Comparison of ENCODE assay signal across 10 cellular contexts in the genomic region with DNA sequence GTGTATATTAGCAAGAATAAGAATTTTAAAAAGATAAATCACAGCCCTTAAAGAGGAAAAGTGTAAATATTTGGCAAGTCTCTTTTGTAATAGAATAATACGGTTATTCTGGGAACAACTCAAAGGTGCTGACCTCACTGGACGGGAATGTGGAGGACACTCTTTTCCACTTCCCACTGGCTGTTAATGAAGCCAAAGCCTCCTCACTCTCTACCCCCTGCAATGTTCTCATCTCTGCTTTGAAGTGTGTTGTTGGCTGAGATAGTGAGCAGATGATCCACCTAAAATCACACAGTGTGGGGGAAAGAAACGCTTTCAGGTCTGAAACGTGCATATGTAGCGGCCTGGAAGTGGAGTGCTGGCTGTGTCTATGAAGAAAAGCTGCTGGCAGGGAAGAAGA. TPM values are rescaled to one million over a fixed set of nuclear protein-coding genes. Genes with fewer than 3 reads are reported as not detected.
DNase-seq lines count a peak whose midpoint lies in the region; ATAC-seq, FAIRE-seq and TF ChIP-seq lines count a peak whose summit lies in the region.
"Had no signal": no experiment of that assay in that cellular context is flagged by ENCODE, and none has a peak within 500 bp of the region (broad histone marks: within the 10 kb centered on the region; RNA-seq: fewer than 3 reads in every experiment).

No MANE protein-coding gene starts in this region.

- H3K79me2 ChIP-seq in SK-N-SH (ENCODE audit: insufficient read depth) (no peaks in the 10 kb centered on the region), H9 (ENCODE audit: insufficient read depth, low read length) (no peaks in the 10 kb centered on the region)

- H3K4me1 Mint-ChIP-seq in progenitor cell of endocrine pancreas (ENCODE audit: low read depth): peaks cover 24% of the 10 kb centered on the region
- H3K4me1 Mint-ChIP-seq in H9: peaks cover 37 to 53% of the 10 kb centered on the region in 2 experiments

- H3K4me1 ChIP-seq in SK-N-SH (ENCODE audit: control insufficient read depth in 1 of 2, insufficient read depth in 2 of 2, low read depth in 1 of 2, low read length in 1 of 2): peaks cover 0 to 37% of the 10 kb centered on the region in 2 experiments; a peak in 2 of 4 replicates
- H3K4me1 ChIP-seq in H9 (ENCODE audit: insufficient read depth, low read length): peaks cover 2% of the 10 kb centered on the region; the same call in 1 of the 2 replicates

- H3K27ac Mint-ChIP-seq in progenitor cell of endocrine pancreas: peak overlapping the region; percentile 87
- peak overlapping the region in 1 of 3 experiments; percentile 89; a peak in 3 of 7 replicates for H3K27ac Mint-ChIP-seq in H9

- TF ChIP-seq POLR2A in H54 (IDR thresholded peaks at IDR 0.05; ENCODE audit: low read depth, low read length): no peak

- H4K91ac ChIP-seq in H9 (ENCODE audit: insufficient read length, low read depth, low read length): no peak overlapping the region

- no peaks in the 10 kb centered on the region for H3K27me3 Mint-ChIP-seq in progenitor cell of endocrine pancreas
- H3K27me3 Mint-ChIP-seq in H9 (ENCODE audit: low read depth): peaks cover 21% of the 10 kb centered on the region

- no peak overlapping the region for H3K18ac ChIP-seq in H9 (ENCODE audit: insufficient read length, low read depth, low read length)

- no peak overlapping the region for H4K5ac ChIP-seq in H9 (ENCODE audit: insufficient read length, low read depth, low read length)

- H3K9me2 ChIP-seq in SK-N-SH: no peaks in the 10 kb centered on the region

- CTCF ChIA-PET in SK-N-SH (lab: Yijun Ruan, JAX): no interaction called here

- H3K9me3 Mint-ChIP-seq in progenitor cell of endocrine pancreas (ENCODE audit: low read depth): no peaks in the 10 kb centered on the region
- H3K9me3 Mint-ChIP-seq in H9: no peaks in the 10 kb centered on the region

- H2BK15ac ChIP-seq in H9 (ENCODE audit: low read depth, low read length): no peak overlapping the region

- FAIRE-seq in H54 (lab: Jason Lieb, UNC): no peak

- H3K4me3 Mint-ChIP-seq in progenitor cell of endocrine pancreas (ENCODE audit: low read depth) (no peak overlapping the region), H9 (no peak overlapping the region)

- H4K20me1 ChIP-seq in SK-N-SH (ENCODE audit: insufficient read depth) (no peaks in the 10 kb centered on the region), H9 (ENCODE audit: control insufficient read depth, insufficient read depth, insufficient read length) (no peaks in the 10 kb centered on the region)

- no peak overlapping the region for H2AK5ac ChIP-seq in H9 (ENCODE audit: insufficient read length, low read length)

- H3T11ph ChIP-seq in H9 (ENCODE audit: low read length): no peak overlapping the region

- no peak overlapping the region for H2BK20ac ChIP-seq in H9 (ENCODE audit: low read depth, low read length, poor library complexity, severe bottlenecking)

- H2BK5ac ChIP-seq in H9 (ENCODE audit: insufficient read length, low read length): no peak overlapping the region

- H3K4me2 ChIP-seq in SK-N-SH (peak overlapping the region; percentile 55), H9 (ENCODE audit: insufficient read depth, insufficient read length, low read length) (no peak overlapping the region)

- H2BK12ac ChIP-seq in H9 (ENCODE audit: insufficient read length, low read depth, low read length): no peak overlapping the region

- ATAC-seq in HG02759 (IDR thresholded peaks at IDR 0.05; ENCODE audit: unreplicated experiment) (no peak), HG02571 (IDR thresholded peaks at IDR 0.05; ENCODE audit: unreplicated experiment) (no peak)

- H3K4ac ChIP-seq in H9 (ENCODE audit: low read depth, low read length): no peak overlapping the region

- POLR2A ChIA-PET in SK-N-SH (lab: Yijun Ruan, JAX): no interaction called here

- peaks cover 38% of the 10 kb centered on the region for H3F3A ChIP-seq in SK-N-SH (replicated peaks; ENCODE audit: insufficient read depth)

- H3K23me2 ChIP-seq in H9 (ENCODE audit: insufficient read length, low read depth, low read length, poor library complexity, severe bottlenecking): no peaks in the 10 kb centered on the region

- H4K8ac ChIP-seq in H9 (replicated peaks; ENCODE audit: insufficient read length, low read depth, low read length): no peak overlapping the region

- WGBS in SK-N-SH (ENCODE audit: low lambda C conversion rate): 42% methylated on average over 5 of the region's 5 CpGs
- no CpG with 5 or more reads among the region's 5 CpGs for WGBS in H9 (ENCODE audit: extremely low coverage, insufficient read length, low lambda C conversion rate)

- H3K27ac ChIP-seq in SK-N-SH (ENCODE audit: low read depth in 2 of 2, low read length in 1 of 2) (peak overlapping the region; percentile 34 to 78; a peak in 3 of 4 replicates), H9 (ENCODE audit: insufficient read length, low read depth, low read length) (no peak overlapping the region)

- peak in 1 of 2 experiments; percentile 47; a peak in 1 of 4 replicates for TF ChIP-seq EP300 in SK-N-SH (IDR thresholded peaks at IDR 0.05; ENCODE audit: borderline replicate concordance in 1 of 2, low read depth in 1 of 2, low read length in 1 of 2)

- TF ChIP-seq CTCF in SK-N-SH (IDR thresholded peaks at IDR 0.05): no peak
- no peak for TF ChIP-seq CTCF in fibroblast of villous mesenchyme (IDR thresholded peaks at IDR 0.05; ENCODE audit: insufficient read depth, low read depth, low read length)
- TF ChIP-seq CTCF in progenitor cell of endocrine pancreas (IDR thresholded peaks at IDR 0.05; ENCODE audit: unreplicated experiment): no peak
- no peak for TF ChIP-seq CTCF in H9 (conservative IDR thresholded peaks at IDR 0.05)

- H3K36me3 Mint-ChIP-seq in progenitor cell of endocrine pancreas (ENCODE audit: insufficient read depth) (peaks cover 33% of the 10 kb centered on the region), H9 (ENCODE audit: insufficient read depth in 1 of 3, low read depth in 3 of 3) (peaks cover 14 to 57% (median 32%) of the 10 kb centered on the region in 3 experiments; a peak in 6 of 7 replicates)

- H3K9ac ChIP-seq in SK-N-SH: peak overlapping the region; percentile 44; the same call in 1 of the 2 replicates
- H3K9ac ChIP-seq in H9 (ENCODE audit: extremely low read depth, insufficient read length, low read length): no peak overlapping the region

- H3K27me3 ChIP-seq in SK-N-SH (ENCODE audit: insufficient read depth) (no peaks in the 10 kb centered on the region), H9 (ENCODE audit: insufficient read depth, low read length) (no peaks in the 10 kb centered on the region)
- H3K27me3 ChIP-seq: tibial nerve had no signal

- no peak overlapping the region for H3K56ac ChIP-seq in H9 (ENCODE audit: insufficient read length, low read depth, low read length)

- H3K4me3 ChIP-seq in SK-N-SH (ENCODE audit: low read depth in 2 of 2, low read length in 1 of 2) (no peak overlapping the region), fibroblast of villous mesenchyme (ENCODE audit: low read depth, low read length) (no peak overlapping the region)
- H3K4me3 ChIP-seq: tibial nerve had no signal

- peak; percentile 17 for DNase-seq in H54 (ENCODE audit: insufficient read length, low spot score)
- no peak for DNase-seq in SK-N-SH
- peak; percentile 22 for DNase-seq in fibroblast of villous mesenchyme (ENCODE audit: low read depth)
- no peak for DNase-seq in progenitor cell of endocrine pancreas (ENCODE audit: low spot score, unreplicated experiment)
- DNase-seq in NCI-H345 (lab: John Stamatoyannopoulos, UW): no peak
- DNase-seq in H9: no peak
- DNase-seq: NCI-H748 treated with DMSO at 0.1 percent for 48 hours had no signal

- TF ChIP-seq RAD21 in SK-N-SH (IDR thresholded peaks at IDR 0.05; ENCODE audit: low read length): no peak

- H3K9me3 ChIP-seq in SK-N-SH (no peaks in the 10 kb centered on the region), H9 (ENCODE audit: control insufficient read depth, low read depth, low read length) (no peaks in the 10 kb centered on the region)
- H3K9me3 ChIP-seq: tibial nerve had no signal

- H3K79me1 ChIP-seq in H9 (ENCODE audit: insufficient read depth, low read depth, low read length, poor library complexity, severe bottlenecking): no peaks in the 10 kb centered on the region

- H2AFZ ChIP-seq in SK-N-SH (ENCODE audit: low read depth): no peak overlapping the region
- H2AFZ ChIP-seq in H9 (ENCODE audit: low read length): no peak overlapping the region

- H2BK120ac ChIP-seq in H9 (ENCODE audit: low read depth, low read length, poor library complexity, severe bottlenecking): no peak overlapping the region

- H3K36me3 ChIP-seq in SK-N-SH (replicated peaks in 1 of 2; ENCODE audit: control insufficient read depth in 1 of 2, insufficient read depth in 2 of 2, low read length in 1 of 2): no peaks in the 10 kb centered on the region
- H3K36me3 ChIP-seq: tibial nerve had no signal

- no peak overlapping the region for H3K23ac ChIP-seq in H9 (ENCODE audit: insufficient read length, low read depth, low read length)

- H3K14ac ChIP-seq in H9 (ENCODE audit: insufficient read depth, low read length): no peak overlapping the region

TF ChIP-seq in SK-N-SH, 30 proteins besides CTCF, POLR2A, EP300 and RAD21:
- TF ChIP-seq NFIC (IDR thresholded peaks at IDR 0.05; ENCODE audit: borderline replicate concordance) (peak; percentile 59; the same call in 1 of the 2 replicates), TCF12 (IDR thresholded peaks at IDR 0.05) (peak; percentile 34), SMC3 (IDR thresholded peaks at IDR 0.05; ENCODE audit: low read depth, low read length) (no peak), JUND (IDR thresholded peaks at IDR 0.05) (peak; percentile 50; the same call in 1 of the 2 replicates), MEF2A (IDR thresholded peaks at IDR 0.05; ENCODE audit: borderline replicate concordance, low read depth) (peak; percentile 73; the same call in 1 of the 2 replicates)
- TF ChIP-seq, protein P1, sequence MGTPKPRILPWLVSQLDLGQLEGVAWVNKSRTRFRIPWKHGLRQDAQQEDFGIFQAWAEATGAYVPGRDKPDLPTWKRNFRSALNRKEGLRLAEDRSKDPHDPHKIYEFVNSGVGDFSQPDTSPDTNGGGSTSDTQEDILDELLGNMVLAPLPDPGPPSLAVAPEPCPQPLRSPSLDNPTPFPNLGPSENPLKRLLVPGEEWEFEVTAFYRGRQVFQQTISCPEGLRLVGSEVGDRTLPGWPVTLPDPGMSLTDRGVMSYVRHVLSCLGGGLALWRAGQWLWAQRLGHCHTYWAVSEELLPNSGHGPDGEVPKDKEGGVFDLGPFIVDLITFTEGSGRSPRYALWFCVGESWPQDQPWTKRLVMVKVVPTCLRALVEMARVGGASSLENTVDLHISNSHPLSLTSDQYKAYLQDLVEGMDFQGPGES (IDR thresholded peaks at IDR 0.05; ENCODE audit: low read depth, low read length): no peak

RNA-seq across cellular contexts. Expression of a gene that starts 49.1 kb away (rescaled TPM):
- 2.2 and 3.7 TPM in 2 replicates for polyA plus RNA-seq in SK-N-SH (2012; rRNA removed)
- 3.8 and 4.1 TPM in 2 replicates for polyA plus RNA-seq in SK-N-SH (2012; cell fraction: cytosol; rRNA removed)
- 1.8 and 3.8 TPM in 2 replicates for polyA plus RNA-seq in SK-N-SH (2012; cell fraction: nucleus; rRNA removed)
- total RNA-seq in fibroblast of villous mesenchyme (6.0 and 10.3 TPM in 2 replicates), progenitor cell of endocrine pancreas (61.3 and 62.7 TPM in 2 replicates), H9 (2021) (44.5 and 48.3 TPM in 2 replicates)

Comparison
In these comparisons a context has a peak if more than half of its experiments do, and no peak if none do; other contexts are left out.
1. DNase-seq: peak in H54 (single experiment) and fibroblast of villous mesenchyme (single experiment); none in SK-N-SH (single experiment), progenitor cell of endocrine pancreas (single experiment), NCI-H345 (single experiment) and H9 (single experiment).